ENCODE assay signal across 25 cellular contexts in the genomic region with DNA sequence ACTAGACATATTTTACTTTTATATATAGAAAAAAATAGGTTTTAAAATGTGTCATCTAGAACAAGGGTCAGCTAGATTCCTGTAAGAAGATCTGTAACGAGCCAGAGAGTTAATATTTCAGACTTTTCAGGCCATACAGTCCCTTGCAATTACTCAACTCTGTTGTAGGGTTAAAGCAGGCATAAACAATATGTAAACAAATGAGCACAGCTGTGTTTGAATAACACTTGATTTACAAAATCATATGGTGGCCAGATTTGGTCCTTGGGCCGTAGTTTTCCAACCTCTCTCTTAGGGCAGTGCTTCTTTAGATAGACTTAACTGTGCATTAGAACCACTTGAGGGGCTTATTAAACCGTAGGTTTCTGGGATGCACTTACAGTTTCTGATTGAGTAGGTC.
"Had no signal": no experiment of that assay in that cellular context is flagged by ENCODE, and none has a peak within 500 bp of the region (broad histone marks: within the 10 kb centered on the region; RNA-seq: fewer than 3 reads in every experiment).

No MANE protein-coding gene starts in this region.

- H3K27ac Mint-ChIP-seq: activated CD4-positive, alpha-beta T cell treated with anti-CD3 and anti-CD28 coated beads, Interleukin-2, amount 10 ng/mL, durations not matched to agents 24 days and 14 days; activated naive CD4-positive, alpha-beta T cell treated with anti-CD3 and anti-CD28 coated beads, Interleukin-2, amount 50 U/mL, for 24 hours; activated T-helper 17 cell treated with anti-CD3 and anti-CD28 coated beads, Interleukin-2, amount 50 U/mL, for 72 hours; T-helper 2 cell treated with Interferon-gamma antibody and Interleukin-4, amounts not matched to agents 5 μg/mL and 100 μg/mL, for 36 hours had no signal

- H3K9me3 Mint-ChIP-seq: activated CD4-positive, alpha-beta T cell treated with anti-CD3 and anti-CD28 coated beads, Interleukin-2, amount 10 ng/mL, durations not matched to agents 24 days and 14 days; activated naive CD4-positive, alpha-beta T cell treated with anti-CD3 and anti-CD28 coated beads, Interleukin-2, amount 50 U/mL, for 24 hours; activated T-cell treated with anti-CD3 and anti-CD28 coated beads, Interleukin-2, amount 50 U/mL, for 72 hours; activated T-helper 17 cell treated with anti-CD3 and anti-CD28 coated beads, Interleukin-2, amount 50 U/mL, for 72 hours; T-helper 2 cell treated with Interferon-gamma antibody and Interleukin-4, amounts not matched to agents 5 μg/mL and 100 μg/mL, for 36 hours had no signal

- H3K27me3 Mint-ChIP-seq: activated CD4-positive, alpha-beta T cell treated with anti-CD3 and anti-CD28 coated beads, Interleukin-2, amount 10 ng/mL, durations not matched to agents 24 days and 14 days; activated naive CD4-positive, alpha-beta T cell treated with anti-CD3 and anti-CD28 coated beads, Interleukin-2, amount 50 U/mL, for 24 hours; activated T-helper 17 cell treated with anti-CD3 and anti-CD28 coated beads, Interleukin-2, amount 50 U/mL, for 72 hours had no signal

- H3K4me3 Mint-ChIP-seq: activated CD4-positive, alpha-beta T cell treated with anti-CD3 and anti-CD28 coated beads, Interleukin-2, amount 10 ng/mL, durations not matched to agents 24 days and 14 days; activated naive CD4-positive, alpha-beta T cell treated with anti-CD3 and anti-CD28 coated beads, Interleukin-2, amount 50 U/mL, for 24 hours; activated T-cell treated with anti-CD3 and anti-CD28 coated beads, Interleukin-2, amount 50 U/mL, for 72 hours; activated T-helper 17 cell treated with anti-CD3 and anti-CD28 coated beads, Interleukin-2, amount 50 U/mL, for 72 hours; T-helper 2 cell treated with Interferon-gamma antibody and Interleukin-4, amounts not matched to agents 5 μg/mL and 100 μg/mL, for 36 hours had no signal

- FAIRE-seq: astrocyte, TTC549 had no signal

- H3K4me1 Mint-ChIP-seq: activated CD4-positive, alpha-beta T cell treated with anti-CD3 and anti-CD28 coated beads, Interleukin-2, amount 10 ng/mL, durations not matched to agents 24 days and 14 days; activated naive CD4-positive, alpha-beta T cell treated with anti-CD3 and anti-CD28 coated beads, Interleukin-2, amount 50 U/mL, for 24 hours; activated T-helper 17 cell treated with anti-CD3 and anti-CD28 coated beads, Interleukin-2, amount 50 U/mL, for 72 hours had no signal

- ATAC-seq: activated T-cell treated with anti-CD3 and anti-CD28 coated beads, Interleukin-2, amount 50 U/mL, for 72 hours; activated T-helper 17 cell treated with anti-CD3 and anti-CD28 coated beads, Interleukin-2, amount 50 U/mL, for 72 hours; body of pancreas; Panc1 had no signal

- DNase-seq: activated CD4-positive, alpha-beta T cell treated with anti-CD3 and anti-CD28 coated beads, Interleukin-2, amount 10 ng/mL, durations not matched to agents 24 days and 14 days; activated CD4-positive, alpha-beta T cell treated with anti-CD3 and anti-CD28 coated beads, Interleukin-2, amount 50 U/mL, for 48 hours; activated CD8-positive, alpha-beta memory T cell treated with anti-CD3 and anti-CD28 coated beads, Interleukin-2, amount 50 U/mL, for 4 hours; activated effector memory CD4-positive, alpha-beta T cell treated with anti-CD3 and anti-CD28 coated beads, Interleukin-2, amount 50 U/mL, for 16 hours; activated naive CD4-positive, alpha-beta T cell; activated T-cell treated with anti-CD3 and anti-CD28 coated beads, Interleukin-2, amount 50 U/mL, for 72 hours; adrenal gland; body of pancreas; Karpas-422; KBM-7; NCI-H1105; NCI-H1417 treated with DMSO at 0.1 percent for 48 hours; NCI-H187 treated with DMSO at 0.1 percent for 48 hours; NCI-H2081; NCI-H345; NCI-H526 treated with DMSO at 0.1 percent for 48 hours; NCI-H774; SHP77; SJCRH30 had no signal
